In genomic region chr22:40414306-40414705, GRCh38 we compare ENCODE assay signal across 13 cellular contexts. TPM values are rescaled to one million over a fixed set of nuclear protein-coding genes. Genes with fewer than 3 reads are reported as not detected.
DNase-seq lines count a peak whose midpoint lies in the region; ATAC-seq and TF ChIP-seq lines count a peak whose summit lies in the region.
"Had no signal": no experiment of that assay in that cellular context is flagged by ENCODE, and none has a peak within 500 bp of the region (broad histone marks: within the 10 kb centered on the region; RNA-seq: fewer than 3 reads in every experiment).

No MANE protein-coding gene starts in this region.

- ATAC-seq in activated CD4-positive, CD25-positive, alpha-beta regulatory T cell treated with anti-CD3 and anti-CD28 coated beads, Interleukin-2, amount 50 U/mL, for 24 hours: no peak

- no peaks in the 10 kb centered on the region for H3K9me3 ChIP-seq in MM.1S (replicated peaks; ENCODE audit: insufficient read depth, low read length)
- H3K9me3 ChIP-seq: uterus had no signal

- no peak overlapping the region for H2AFZ ChIP-seq in MM.1S (ENCODE audit: low read length)

- no peak for DNase-seq in activated naive CD4-positive, alpha-beta T cell treated with anti-CD3 and anti-CD28 coated beads, Interleukin-2, amount 10 ng/mL, durations not matched to agents 7 days and 5 days
- DNase-seq in activated naive CD4-positive, alpha-beta T cell (lab: John Stamatoyannopoulos, UW): no peak
- no peak for DNase-seq in activated CD4-positive, alpha-beta memory T cell treated with anti-CD3 and anti-CD28 coated beads, Interleukin-2, amount 10 ng/mL, durations not matched to agents 7 days and 5 days
- DNase-seq in iris pigment epithelial cell (ENCODE audit: low read depth) (peak; percentile 11), type B pancreatic cell (ENCODE audit: extremely low spot score, unreplicated experiment) (no peak), MM.1S (no peak)
- DNase-seq in activated effector memory CD4-positive, alpha-beta T cell treated with Interleukin-2 at 50 U/mL for 16 hours: no peak
- DNase-seq: C1 segment of cervical spinal cord, Kasumi-1, NCI-H510A, occipital lobe, uterus had no signal

- H3K36me3 Mint-ChIP-seq in activated naive CD4-positive, alpha-beta T cell treated with anti-CD3 and anti-CD28 coated beads, Interleukin-2, amount 10 ng/mL, durations not matched to agents 7 days and 5 days: peaks cover 50% of the 10 kb centered on the region
- peaks cover 55% of the 10 kb centered on the region for H3K36me3 Mint-ChIP-seq in activated CD4-positive, alpha-beta memory T cell treated with anti-CD3 and anti-CD28 coated beads, Interleukin-2, amount 10 ng/mL, durations not matched to agents 7 days and 5 days (ENCODE audit: low read depth)
- H3K36me3 Mint-ChIP-seq in type B pancreatic cell: peaks cover 18% of the 10 kb centered on the region

- H3K27me3 Mint-ChIP-seq in activated naive CD4-positive, alpha-beta T cell treated with anti-CD3 and anti-CD28 coated beads, Interleukin-2, amount 10 ng/mL, durations not matched to agents 7 days and 5 days: no peaks in the 10 kb centered on the region
- no peaks in the 10 kb centered on the region for H3K27me3 Mint-ChIP-seq in activated CD4-positive, alpha-beta memory T cell treated with anti-CD3 and anti-CD28 coated beads, Interleukin-2, amount 10 ng/mL, durations not matched to agents 7 days and 5 days
- no peaks in the 10 kb centered on the region for H3K27me3 Mint-ChIP-seq in type B pancreatic cell

- peaks cover 24% of the 10 kb centered on the region for H3K4me1 Mint-ChIP-seq in activated naive CD4-positive, alpha-beta T cell treated with anti-CD3 and anti-CD28 coated beads, Interleukin-2, amount 10 ng/mL, durations not matched to agents 7 days and 5 days
- H3K4me1 Mint-ChIP-seq in activated CD4-positive, alpha-beta memory T cell treated with anti-CD3 and anti-CD28 coated beads, Interleukin-2, amount 10 ng/mL, durations not matched to agents 7 days and 5 days: peaks cover 25% of the 10 kb centered on the region
- peaks cover 7% of the 10 kb centered on the region for H3K4me1 Mint-ChIP-seq in type B pancreatic cell (ENCODE audit: unreplicated experiment)

- no peaks in the 10 kb centered on the region for H3K27me3 ChIP-seq in MM.1S (replicated peaks; ENCODE audit: insufficient read depth, low read length)
- H3K27me3 ChIP-seq: uterus had no signal

- H3K27ac ChIP-seq in MM.1S (ENCODE audit: low read length): no peak overlapping the region
- H3K27ac ChIP-seq: uterus had no signal

- H3K4me1 ChIP-seq in MM.1S (ENCODE audit: low read length): no peaks in the 10 kb centered on the region
- H3K4me1 ChIP-seq: uterus had no signal

- no peak for TF ChIP-seq CTCF in type B pancreatic cell (conservative IDR thresholded peaks at IDR 0.05)
- TF ChIP-seq CTCF in MM.1S (IDR thresholded peaks at IDR 0.05; ENCODE audit: low read length): no peak

- H3K4me3 Mint-ChIP-seq in activated naive CD4-positive, alpha-beta T cell treated with anti-CD3 and anti-CD28 coated beads, Interleukin-2, amount 10 ng/mL, durations not matched to agents 7 days and 5 days: no peak overlapping the region
- no peak overlapping the region for H3K4me3 Mint-ChIP-seq in activated CD4-positive, alpha-beta memory T cell treated with anti-CD3 and anti-CD28 coated beads, Interleukin-2, amount 10 ng/mL, durations not matched to agents 7 days and 5 days
- H3K4me3 Mint-ChIP-seq in type B pancreatic cell: no peak overlapping the region

- H3K27ac Mint-ChIP-seq in activated naive CD4-positive, alpha-beta T cell treated with anti-CD3 and anti-CD28 coated beads, Interleukin-2, amount 10 ng/mL, durations not matched to agents 7 days and 5 days: peak overlapping the region; percentile 45
- H3K27ac Mint-ChIP-seq in activated CD4-positive, alpha-beta memory T cell treated with anti-CD3 and anti-CD28 coated beads, Interleukin-2, amount 10 ng/mL, durations not matched to agents 7 days and 5 days: peak overlapping the region; percentile 57
- H3K27ac Mint-ChIP-seq in type B pancreatic cell: peak overlapping the region; percentile 36

- no peak overlapping the region for H3K9ac ChIP-seq in MM.1S (ENCODE audit: low read length)

- no peaks in the 10 kb centered on the region for H3F3A ChIP-seq in MM.1S (ENCODE audit: insufficient read depth, low read length)

- CTCF ChIA-PET in activated naive CD4-positive, alpha-beta T cell treated with anti-CD3 and anti-CD28 coated beads, Interleukin-2, amount 10 ng/mL, durations not matched to agents 7 days and 5 days (lab: Charles Lee): no interaction called here
- CTCF ChIA-PET in activated CD4-positive, alpha-beta memory T cell treated with anti-CD3 and anti-CD28 coated beads, Interleukin-2, amount 10 ng/mL, durations not matched to agents 7 days and 5 days (lab: Charles Lee): interaction anchor here (1.0 kb wide), 1 partner anchor 66 kb away, joined by 3 read pairs; no protein-coding TSS in a partner anchor

- H3K9me2 ChIP-seq in MM.1S (replicated peaks; ENCODE audit: insufficient read depth, low read length): no peaks in the 10 kb centered on the region

- H3K79me2 ChIP-seq in MM.1S (ENCODE audit: low read length): no peaks in the 10 kb centered on the region

- POLR2A ChIA-PET in activated CD4-positive, alpha-beta memory T cell treated with anti-CD3 and anti-CD28 coated beads, Interleukin-2, amount 10 ng/mL, durations not matched to agents 7 days and 5 days (lab: Charles Lee): no interaction called here

- no peaks in the 10 kb centered on the region for H3K9me3 Mint-ChIP-seq in activated naive CD4-positive, alpha-beta T cell treated with anti-CD3 and anti-CD28 coated beads, Interleukin-2, amount 10 ng/mL, durations not matched to agents 7 days and 5 days
- no peaks in the 10 kb centered on the region for H3K9me3 Mint-ChIP-seq in activated CD4-positive, alpha-beta memory T cell treated with anti-CD3 and anti-CD28 coated beads, Interleukin-2, amount 10 ng/mL, durations not matched to agents 7 days and 5 days
- H3K9me3 Mint-ChIP-seq in type B pancreatic cell: no peaks in the 10 kb centered on the region

- H4K20me1 ChIP-seq in MM.1S (ENCODE audit: insufficient read depth, low read length): no peaks in the 10 kb centered on the region

- peaks cover 4% of the 10 kb centered on the region; the same call in 1 of the 2 replicates for H3K36me3 ChIP-seq in MM.1S (replicated peaks; ENCODE audit: insufficient read depth, low read length)
- H3K36me3 ChIP-seq: uterus had no signal

- H3K4me3 ChIP-seq in MM.1S (ENCODE audit: low read length): no peak overlapping the region
- H3K4me3 ChIP-seq: uterus had no signal

- H3K4me2 ChIP-seq in MM.1S (ENCODE audit: low read depth, low read length): no peak overlapping the region

RNA-seq across cellular contexts. Expression of gene SGSM3, which starts 43.9 kb away (rescaled TPM):
- total RNA-seq in activated CD4-positive, alpha-beta memory T cell treated with anti-CD3 and anti-CD28 coated beads, Interleukin-2, amount 10 ng/mL, durations not matched to agents 7 days and 5 days: 10 to 100 TPM; 70.0 to 72.2 TPM
- 106 and 125 TPM in 2 replicates for total RNA-seq in type B pancreatic cell (ENCODE audit: low replicate concordance)
